ENCODE assay signal across 8 cellular contexts in genomic region chr1:204806943-204807624, GRCh38.
DNase-seq lines count a peak whose midpoint lies in the region; ATAC-seq lines count a peak whose summit lies in the region.

No MANE protein-coding gene starts in this region.

- H3K9me3 Mint-ChIP-seq in activated naive CD4-positive, alpha-beta T cell treated with anti-CD3 and anti-CD28 coated beads for 36 hours: no peaks in the 10 kb centered on the region

- peak overlapping the region; percentile 76 for H3K4me3 Mint-ChIP-seq in activated naive CD4-positive, alpha-beta T cell treated with anti-CD3 and anti-CD28 coated beads for 36 hours

- no peaks in the 10 kb centered on the region for H3K27me3 Mint-ChIP-seq in activated naive CD4-positive, alpha-beta T cell treated with anti-CD3 and anti-CD28 coated beads for 36 hours (ENCODE audit: low read depth)

- no peak overlapping the region for H3K27ac ChIP-seq in SJSA1

- in situ Hi-C loops in G401 (cut with HindIII; ENCODE audit: low sequenced_read_pairs): no loop called here

- H3K36me3 Mint-ChIP-seq in activated naive CD4-positive, alpha-beta T cell treated with anti-CD3 and anti-CD28 coated beads for 36 hours (ENCODE audit: low read depth): no peaks in the 10 kb centered on the region

- no peaks in the 10 kb centered on the region for H3K27me3 ChIP-seq in SJSA1 (replicated peaks)

- intact Hi-C loops in activated naive CD4-positive, alpha-beta T cell treated with anti-CD3 and anti-CD28 coated beads for 36 hours (cut with micrococcal nuclease): loop anchor here (1.0 to 5.0 kb wide), 8 partner anchors 16 to 645 kb away; no protein-coding TSS in a partner anchor

- no peaks in the 10 kb centered on the region for H3K4me1 ChIP-seq in SJSA1 (replicated peaks)

- no peaks in the 10 kb centered on the region for H3K36me3 ChIP-seq in SJSA1

- 0 out of 2 replicates have a peak overlapping the region, but pooled peaks have one; percentile 9 for H3K4me3 ChIP-seq in SJSA1

- H3K27ac Mint-ChIP-seq in activated naive CD4-positive, alpha-beta T cell treated with anti-CD3 and anti-CD28 coated beads for 36 hours: peak overlapping the region; percentile 74

- DNase-seq in G401 (ENCODE audit: low spot score) (peak; percentile 85), MV-4-11 (lab: John Stamatoyannopoulos, UW) (peak; percentile 72), SJSA1 (ENCODE audit: low read depth in 1 of 2, low spot score in 2 of 2) (peak; percentile 77 to 90), glomerular endothelial cell (ENCODE audit: extremely low read depth, low read depth, low spot score) (peak; percentile 27), occipital lobe (lab: John Stamatoyannopoulos, UW) (peak; percentile 78), superior temporal gyrus (ENCODE audit: extremely low spot score) (peak; percentile 96)
- DNase-seq in activated naive CD4-positive, alpha-beta T cell treated with anti-CD3 and anti-CD28 coated beads for 36 hours: peak; percentile 92

- H3K4me1 Mint-ChIP-seq in activated naive CD4-positive, alpha-beta T cell treated with anti-CD3 and anti-CD28 coated beads for 36 hours (ENCODE audit: low read depth): peaks cover 9% of the 10 kb centered on the region

- H3K9me3 ChIP-seq in SJSA1 (replicated peaks): no peaks in the 10 kb centered on the region

- peak; percentile 77 for ATAC-seq in HG02571 (IDR thresholded peaks at IDR 0.05; ENCODE audit: unreplicated experiment)

- CTCF ChIA-PET in activated naive CD4-positive, alpha-beta T cell treated with anti-CD3 and anti-CD28 coated beads for 36 hours (lab: Charles Lee): interaction anchor here (0.6 to 13.7 kb wide), 105 partner anchors 9 to 1144 kb away, joined by 3 to 217 read pairs (median 4); partner anchors contain the start of genes MDM4 and PIK3C2B

Comparison
In these comparisons a context has a peak if more than half of its experiments do, and no peak if none do; other contexts are left out.
1. DNase-seq: peak in every context shown above with its lines; median percentile 96 in superior temporal gyrus; 92 in activated naive CD4-positive, alpha-beta T cell treated with anti-CD3 and anti-CD28 coated beads for 36 hours; 85 in G401; 84 in SJSA1; 78 in occipital lobe; 72 in MV-4-11; 27 in glomerular endothelial cell.